In genomic region chr17:55496094-55496881, GRCh38 we compare ENCODE assay signal across 10 cellular contexts. TPM values are rescaled to one million over a fixed set of nuclear protein-coding genes. Genes with fewer than 3 reads are reported as not detected.
DNase-seq lines count a peak whose midpoint lies in the region; ATAC-seq and TF ChIP-seq lines count a peak whose summit lies in the region.
"Had no signal": no experiment of that assay in that cellular context is flagged by ENCODE, and none has a peak within 500 bp of the region (broad histone marks: within the 10 kb centered on the region; RNA-seq: fewer than 3 reads in every experiment).

No MANE protein-coding gene starts in this region.

- DNase-seq in GM03348 (ENCODE audit: low spot score) (peak; percentile 19), RPMI7951 (ENCODE audit: low read depth) (peak; percentile 60), fibroblast of the aortic adventitia (ENCODE audit: low read depth) (peak; percentile 87), putamen (ENCODE audit: low spot score) (no peak), cortex of kidney (lab: John Stamatoyannopoulos, UW) (no peak)
- no peak for DNase-seq in central memory CD4-positive, alpha-beta T cell
- DNase-seq: activated CD4-positive, alpha-beta memory T cell treated with anti-CD3 and anti-CD28 coated beads, Interleukin-2, amount 10 ng/mL, durations not matched to agents 7 days and 5 days had no signal

- H3K4me1 ChIP-seq in rectal smooth muscle tissue (ENCODE audit: control insufficient read depth, insufficient read depth, low read length): no peaks in the 10 kb centered on the region

- no peaks in the 10 kb centered on the region for H3K36me3 ChIP-seq in rectal smooth muscle tissue (ENCODE audit: control insufficient read depth, insufficient read depth, low read length)

- H3K27ac ChIP-seq in rectal smooth muscle tissue (ENCODE audit: low read depth, low read length): no peak overlapping the region

- no peaks in the 10 kb centered on the region for H3K27me3 ChIP-seq in rectal smooth muscle tissue (ENCODE audit: control insufficient read depth, insufficient read depth, low read length)

- TF ChIP-seq CTCF in fibroblast of the aortic adventitia (IDR thresholded peaks at IDR 0.05; ENCODE audit: insufficient read depth, low read length): no peak

- no peak overlapping the region for H3K4me3 ChIP-seq in fibroblast of the aortic adventitia (ENCODE audit: low read depth, low read length)
- H3K4me3 ChIP-seq in rectal smooth muscle tissue (ENCODE audit: low read length): peak overlapping the region; percentile 8

- ATAC-seq in HG03280 (IDR thresholded peaks at IDR 0.05; ENCODE audit: unreplicated experiment): no peak

- H3K9ac ChIP-seq in rectal smooth muscle tissue (ENCODE audit: low read length): no peak overlapping the region

RNA-seq across cellular contexts. Expression of gene SMIM36, which starts 15.0 kb away (rescaled TPM):
- not detected in 2 replicates for total RNA-seq in RPMI7951 (2014; rRNA removed; shearing (Covaris generic))
- total RNA-seq in fibroblast of the aortic adventitia (ENCODE audit: low replicate concordance): not detected in 2 replicates
- total RNA-seq: activated CD4-positive, alpha-beta memory T cell treated with anti-CD3 and anti-CD28 coated beads, Interleukin-2, amount 10 ng/mL, durations not matched to agents 7 days and 5 days; myocyte had no signal

Comparison
In these comparisons a context has a peak if more than half of its experiments do, and no peak if none do; other contexts are left out.
1. DNase-seq: peak in GM03348 (single experiment), RPMI7951 (single experiment) and fibroblast of the aortic adventitia (single experiment); none in putamen (single experiment), cortex of kidney (single experiment) and central memory CD4-positive, alpha-beta T cell (single experiment).